In the genomic region with DNA sequence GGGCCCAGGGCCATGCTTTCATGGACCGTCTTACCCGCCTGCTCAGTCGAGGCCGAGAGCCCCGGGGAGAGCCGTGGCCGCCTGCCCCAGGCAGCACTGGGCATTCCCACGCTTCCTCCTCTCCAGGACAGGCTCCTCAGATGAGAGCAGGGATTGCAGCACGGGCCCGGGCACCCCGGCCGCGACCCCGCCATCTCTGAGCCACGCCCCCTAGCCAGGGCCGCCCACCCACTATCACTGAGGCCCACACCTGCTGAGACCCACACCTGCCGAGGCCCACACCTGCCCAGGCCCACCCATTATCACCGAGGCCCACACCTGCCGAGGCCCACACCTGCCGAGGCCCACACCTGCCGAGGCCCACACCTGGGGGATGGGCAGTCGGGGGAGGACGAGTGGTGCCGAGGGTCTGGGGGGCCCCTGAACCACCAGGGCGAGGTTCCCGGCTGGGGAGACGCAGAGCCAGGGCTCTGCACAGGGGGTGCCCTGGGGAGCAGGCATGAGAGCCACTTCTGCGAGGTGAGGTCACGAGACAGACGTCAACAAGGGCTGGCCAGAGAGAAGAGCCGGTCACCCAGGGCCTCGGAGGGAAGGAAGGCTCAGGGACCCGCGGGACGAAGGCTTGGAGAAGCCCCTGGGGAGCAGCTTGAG, we compare ENCODE assay signal across 17 cellular contexts.
DNase-seq lines count a peak whose midpoint lies in the region; ATAC-seq and TF ChIP-seq lines count a peak whose summit lies in the region.
"Had no signal": no experiment of that assay in that cellular context is flagged by ENCODE, and none has a peak within 500 bp of the region (broad histone marks: within the 10 kb centered on the region; RNA-seq: fewer than 3 reads in every experiment).

No MANE protein-coding gene starts in this region.

- H3K27ac ChIP-seq in heart right ventricle (no peak overlapping the region), aorta (ENCODE audit: low read depth in 1 of 2, low read length in 2 of 2) (no peak overlapping the region)
- H3K27ac ChIP-seq: BLaER1 treated with 17β-estradiol and CSF1 and Interleukin-3, amounts not matched to agents 10 nM and 100 nM had no signal

- no peak for TF ChIP-seq CTCF in heart right ventricle (IDR thresholded peaks at IDR 0.05)

- no peak overlapping the region for H3K4me3 ChIP-seq in heart right ventricle
- H3K4me3 ChIP-seq in aorta (ENCODE audit: low read length in 2 of 2) = no peak overlapping the region
- H3K4me3 ChIP-seq: BLaER1 treated with 17β-estradiol and CSF1 and Interleukin-3, amounts not matched to agents 10 nM and 100 nM had no signal

- ATAC-seq in heart right ventricle (no peak), esophagus mucosa (peak; percentile 14), sciatic nerve (no peak), aorta (ENCODE audit: low FRiP score) (no peak), HG02642 (IDR thresholded peaks at IDR 0.05; ENCODE audit: poor library complexity, unreplicated experiment) (no peak)
- ATAC-seq: HepG2 had no signal

- DNase-seq in cardiac septum (ENCODE audit: low spot score) (peak; percentile 71), heart right ventricle (no peak), sciatic nerve (ENCODE audit: low spot score) (peak; percentile 55), aorta (peak; percentile 44 to 65), dermis blood vessel endothelial cell (no peak), NOMO-1 (lab: John Stamatoyannopoulos, UW; ENCODE audit: unreplicated experiment in 2 of 2) (no peak)
- DNase-seq: ACHN; CD4-positive, alpha-beta T cell; DMS153; EL; GOT3; HCEC 1CT; HFFc6 had no signal

- H3K36me3 ChIP-seq in heart right ventricle (no peaks in the 10 kb centered on the region), aorta (ENCODE audit: control insufficient read depth in 1 of 2, insufficient read depth in 2 of 2, low read length in 1 of 2) (no peaks in the 10 kb centered on the region)
- H3K36me3 ChIP-seq: BLaER1 treated with 17β-estradiol and CSF1 and Interleukin-3, amounts not matched to agents 10 nM and 100 nM had no signal

- H3K27me3 ChIP-seq in heart right ventricle (no peaks in the 10 kb centered on the region), aorta (ENCODE audit: control insufficient read depth in 1 of 2, insufficient read depth in 2 of 2, low read length in 1 of 2) (no peaks in the 10 kb centered on the region)
- H3K27me3 ChIP-seq: BLaER1 treated with 17β-estradiol and CSF1 and Interleukin-3, amounts not matched to agents 10 nM and 100 nM had no signal

- intact Hi-C loops in cardiac septum (cut with DNase I) (no loop called here), heart right ventricle (cut with DNase I) (no loop called here), sciatic nerve (cut with DNase I) (no loop called here), aorta (cut with DNase I) (no loop called here)

- 88 to 90% methylated on average over 35 of the region's 35 CpGs for whole genome bisulfite sequencing in heart right ventricle, 2 donors
- WGBS in aorta, 2 donors = 89 to 90% methylated on average over 34 to 35 of the region's 35 CpGs

- H3K9me3 ChIP-seq in heart right ventricle (no peaks in the 10 kb centered on the region), aorta (ENCODE audit: control insufficient read depth, low read length) (no peaks in the 10 kb centered on the region)
- H3K9me3 ChIP-seq: BLaER1 treated with 17β-estradiol and CSF1 and Interleukin-3, amounts not matched to agents 10 nM and 100 nM had no signal

- peaks cover 0 to 21% (median 0%) of the 10 kb centered on the region in 9 donors for H3K4me1 ChIP-seq in heart right ventricle
- no peaks in the 10 kb centered on the region for H3K4me1 ChIP-seq in aorta (ENCODE audit: control insufficient read depth in 1 of 2, insufficient read depth in 2 of 2, low read length in 2 of 2)

Comparison
In these comparisons a context has a peak if more than half of its experiments do, and no peak if none do; other contexts are left out.
1. DNase-seq: peak in cardiac septum (single experiment), sciatic nerve (single experiment) and aorta (2 of 2); none in heart right ventricle (0 of 2), dermis blood vessel endothelial cell (single experiment) and NOMO-1 (0 of 2).